15 cellular contexts compared by ENCODE assay signal in genomic region chr4:7519638-7520373, GRCh38.
DNase-seq lines count a peak whose midpoint lies in the region; ATAC-seq and TF ChIP-seq lines count a peak whose summit lies in the region.
"Had no signal": no experiment of that assay in that cellular context is flagged by ENCODE, and none has a peak within 500 bp of the region (broad histone marks: within the 10 kb centered on the region; RNA-seq: fewer than 3 reads in every experiment).

No MANE protein-coding gene starts in this region.

- no peak overlapping the region for H2AK9ac ChIP-seq in IMR-90 (replicated peaks; ENCODE audit: low read depth, low read length, poor library complexity)

- no peak for TF ChIP-seq POLR2A in IMR-90 (IDR thresholded peaks at IDR 0.05; ENCODE audit: low read depth, low read length)

- no peak overlapping the region for H3K14ac ChIP-seq in IMR-90 (replicated peaks; ENCODE audit: low read depth, low read length)

- no peak overlapping the region for H4K91ac ChIP-seq in IMR-90 (ENCODE audit: insufficient read depth, low read depth, low read length)

- H3K9ac ChIP-seq in BLaER1 treated with 17β-estradiol and CSF1 and Interleukin-3, amounts not matched to agents 10 nM and 100 nM = peak overlapping the region in 3 of 11 experiments; percentile 14 to 27 (median 20); a peak in 2 of 22 replicates
- H3K9ac ChIP-seq in IMR-90 (ENCODE audit: low read depth, low read length) = no peak overlapping the region

- no peak overlapping the region for H2BK20ac ChIP-seq in IMR-90 (ENCODE audit: low read depth, low read length)

- H3K4me2 ChIP-seq in BLaER1 treated with 17β-estradiol and CSF1 and Interleukin-3, amounts not matched to agents 10 nM and 100 nM = peak overlapping the region in 9 of 11 experiments; percentile 23 to 80 (median 75); a peak in 18 of 22 replicates
- H3K4me2 ChIP-seq in IMR-90 (ENCODE audit: low read depth, low read length) = no peak overlapping the region
- H3K4me2 ChIP-seq: PC-9 had no signal

- H2AFZ ChIP-seq in IMR-90 (replicated peaks; ENCODE audit: low read length, poor library complexity) = peak overlapping the region; percentile 14
- H2AFZ ChIP-seq: PC-9 had no signal

- H4K5ac ChIP-seq in IMR-90 (ENCODE audit: low read depth, low read length) = no peak overlapping the region

- H2AK5ac ChIP-seq in IMR-90 (ENCODE audit: low read depth, low read length) = no peak overlapping the region

- TF ChIP-seq CTCF in IMR-90 (conservative IDR thresholded peaks at IDR 0.05; ENCODE audit: low read depth, low read length) = no peak
- TF ChIP-seq CTCF in nephron (IDR thresholded peaks at IDR 0.05; ENCODE audit: unreplicated experiment in 3 of 3) = no peak

- no peak overlapping the region for H3K4me3 ChIP-seq in BLaER1 treated with 17β-estradiol and CSF1 and Interleukin-3, amounts not matched to agents 10 nM and 100 nM
- no peak overlapping the region for H3K4me3 ChIP-seq in IMR-90 (ENCODE audit: insufficient read depth, low read depth, low read length)
- H3K4me3 ChIP-seq: PC-9 had no signal

- peaks cover 0 to 15% (median 0%) of the 10 kb centered on the region in 11 experiments; a peak in 5 of 22 replicates for H3K27me3 ChIP-seq in BLaER1 treated with 17β-estradiol and CSF1 and Interleukin-3, amounts not matched to agents 10 nM and 100 nM
- peaks cover 77% of the 10 kb centered on the region for H3K27me3 ChIP-seq in IMR-90 (ENCODE audit: control insufficient read depth, insufficient read depth, low read length)

- H3K9me3 ChIP-seq in BLaER1 treated with 17β-estradiol and CSF1 and Interleukin-3, amounts not matched to agents 10 nM and 100 nM (replicated peaks in 1 of 11) = no peaks in the 10 kb centered on the region
- no peaks in the 10 kb centered on the region for H3K9me3 ChIP-seq in IMR-90 (ENCODE audit: control insufficient read depth, insufficient read depth, low read length)

- H3K27ac ChIP-seq in BLaER1 treated with 17β-estradiol and CSF1 and Interleukin-3, amounts not matched to agents 10 nM and 100 nM = no peak overlapping the region
- H3K27ac ChIP-seq in IMR-90 (ENCODE audit: insufficient read depth, low read length) = no peak overlapping the region
- H3K27ac ChIP-seq: PC-9 had no signal

- DNase-seq in IMR-90 (no peak), 8988T (no peak), SKM-1 treated with dmso at 0.1 percent for 144 hours (lab: John Stamatoyannopoulos, UW; ENCODE audit: unreplicated experiment) (no peak)
- DNase-seq in activated CD8-positive, alpha-beta T cell treated with anti-CD3 and anti-CD28 coated beads, Interleukin-2, amount 10 ng/mL, durations not matched to agents 7 days and 5 days = no peak
- DNase-seq: ACHN, HCEC 1CT, NCI-H187, NCI-H226, NCI-H524 treated with DMSO at 0.1 percent for 48 hours, PC-9, SHP77 had no signal

- no peak overlapping the region for H2BK5ac ChIP-seq in IMR-90 (ENCODE audit: low read depth, low read length, poor library complexity, severe bottlenecking)

- no peak overlapping the region for H3K18ac ChIP-seq in IMR-90 (ENCODE audit: low read depth, low read length)

- POLR2A ChIA-PET in IMR-90 (lab: Charles Lee; ENCODE audit: unreplicated experiment) = no interaction called here
- POLR2A ChIA-PET in activated CD8-positive, alpha-beta T cell treated with anti-CD3 and anti-CD28 coated beads, Interleukin-2, amount 10 ng/mL, durations not matched to agents 7 days and 5 days (lab: Charles Lee) = no interaction called here

- H3K4me1 Mint-ChIP-seq in nephron = peaks cover 75% of the 10 kb centered on the region
- H3K4me1 Mint-ChIP-seq in activated CD8-positive, alpha-beta T cell treated with anti-CD3 and anti-CD28 coated beads, Interleukin-2, amount 10 ng/mL, durations not matched to agents 7 days and 5 days (ENCODE audit: low read depth) = peaks cover 12% of the 10 kb centered on the region

- TF ChIP-seq RAD21 in IMR-90 (IDR thresholded peaks at IDR 0.05; ENCODE audit: low read length) = no peak

- CTCF ChIA-PET in IMR-90 (lab: Yijun Ruan, JAX) = no interaction called here
- CTCF ChIA-PET in activated CD8-positive, alpha-beta T cell treated with anti-CD3 and anti-CD28 coated beads, Interleukin-2, amount 10 ng/mL, durations not matched to agents 7 days and 5 days (lab: Charles Lee) = no interaction called here

- H3K27me3 Mint-ChIP-seq in nephron (ENCODE audit: low read depth) = peaks cover 50% of the 10 kb centered on the region
- peaks cover 37% of the 10 kb centered on the region for H3K27me3 Mint-ChIP-seq in activated CD8-positive, alpha-beta T cell treated with anti-CD3 and anti-CD28 coated beads, Interleukin-2, amount 10 ng/mL, durations not matched to agents 7 days and 5 days (ENCODE audit: low read depth)

- no peak overlapping the region for H3K4ac ChIP-seq in IMR-90 (ENCODE audit: low read depth, low read length)

- in situ Hi-C loops in IMR-90 (cut with MboI; ENCODE audit: low sequenced_read_pairs) = no loop called here

- H4K20me1 ChIP-seq in BLaER1 treated with 17β-estradiol and CSF1 and Interleukin-3, amounts not matched to agents 10 nM and 100 nM = peaks cover 0 to 19% (median 0%) of the 10 kb centered on the region in 11 experiments; a peak in 7 of 22 replicates
- H4K20me1 ChIP-seq in IMR-90 (ENCODE audit: insufficient read depth, low read length) = no peaks in the 10 kb centered on the region

- no peak overlapping the region for H3K56ac ChIP-seq in IMR-90 (ENCODE audit: extremely low read depth, insufficient read depth, low read length)

- 61% methylated on average over 12 of the region's 19 CpGs; no CpG with 5 or more reads in 1 of the 2 experiments for WGBS in IMR-90 (ENCODE audit: extremely low coverage in 2 of 2, insufficient read length in 1 of 2), 2 experiments

- no TSS peak for BruUV-seq in IMR-90 (replicated peaks; lab: Mats Ljungman, UMichigan)

- no peak overlapping the region for H2BK120ac ChIP-seq in IMR-90 (ENCODE audit: low read depth, low read length)

- intact Hi-C loops in IMR-90 (cut with micrococcal nuclease) = no loop called here

- no peaks in the 10 kb centered on the region for H3K9me3 Mint-ChIP-seq in nephron
- H3K9me3 Mint-ChIP-seq in activated CD8-positive, alpha-beta T cell treated with anti-CD3 and anti-CD28 coated beads, Interleukin-2, amount 10 ng/mL, durations not matched to agents 7 days and 5 days (ENCODE audit: insufficient read depth) = no peaks in the 10 kb centered on the region

- dilution Hi-C loops in IMR-90 (cut with HindIII; ENCODE audit: low sequenced_read_pairs, unreplicated experiment) = no loop called here

- H3K9me1 ChIP-seq in IMR-90 (ENCODE audit: insufficient read depth, low read length) = no peaks in the 10 kb centered on the region

- peak overlapping the region; percentile 47 to 83 (median 77) for H3K27ac Mint-ChIP-seq in nephron
- H3K27ac Mint-ChIP-seq in activated CD8-positive, alpha-beta T cell treated with anti-CD3 and anti-CD28 coated beads, Interleukin-2, amount 10 ng/mL, durations not matched to agents 7 days and 5 days = no peak overlapping the region

- no peaks in the 10 kb centered on the region for H3K36me3 Mint-ChIP-seq in nephron (ENCODE audit: low read depth)
- no peaks in the 10 kb centered on the region for H3K36me3 Mint-ChIP-seq in activated CD8-positive, alpha-beta T cell treated with anti-CD3 and anti-CD28 coated beads, Interleukin-2, amount 10 ng/mL, durations not matched to agents 7 days and 5 days (ENCODE audit: low read depth)

- no peaks in the 10 kb centered on the region for H3K79me1 ChIP-seq in IMR-90 (ENCODE audit: low read depth in 1 of 2, low read length in 2 of 2)

- H3K4me3 Mint-ChIP-seq in nephron = peak overlapping the region in 1 of 3 experiments; percentile 45
- no peak overlapping the region for H3K4me3 Mint-ChIP-seq in activated CD8-positive, alpha-beta T cell treated with anti-CD3 and anti-CD28 coated beads, Interleukin-2, amount 10 ng/mL, durations not matched to agents 7 days and 5 days

- no peak overlapping the region for H3K23ac ChIP-seq in IMR-90 (ENCODE audit: low read depth, low read length)

- peaks cover 23 to 83% (median 73%) of the 10 kb centered on the region in 10 experiments for H3K4me1 ChIP-seq in BLaER1 treated with 17β-estradiol and CSF1 and Interleukin-3, amounts not matched to agents 10 nM and 100 nM
- H3K4me1 ChIP-seq in IMR-90 (ENCODE audit: control insufficient read depth, insufficient read depth, low read length) = no peaks in the 10 kb centered on the region

- H3K36me3 ChIP-seq in BLaER1 treated with 17β-estradiol and CSF1 and Interleukin-3, amounts not matched to agents 10 nM and 100 nM = no peaks in the 10 kb centered on the region
- H3K36me3 ChIP-seq in IMR-90 (ENCODE audit: control insufficient read depth, insufficient read depth, low read length) = no peaks in the 10 kb centered on the region

- no peak for ATAC-seq in IMR-90 (ENCODE audit: low read depth)
- peak; percentile 49 for ATAC-seq in SK-N-SH treated with all-trans-retinoic acid at 6 μM for 48 hours
- no peak for ATAC-seq in GM21360 (IDR thresholded peaks at IDR 0.05; ENCODE audit: unreplicated experiment)
- no peak for ATAC-seq in activated CD8-positive, alpha-beta T cell treated with anti-CD3 and anti-CD28 coated beads, Interleukin-2, amount 10 ng/mL, durations not matched to agents 7 days and 5 days

- H4K8ac ChIP-seq in IMR-90 (ENCODE audit: low read depth in 2 of 2, low read length in 2 of 2) = no peak overlapping the region

- no peak overlapping the region for H2BK15ac ChIP-seq in IMR-90 (ENCODE audit: low read depth, low read length)

TF ChIP-seq in IMR-90, 13 proteins besides CTCF, POLR2A, EP300 and RAD21 (continues in another document):
- no peak for TF ChIP-seq ELK1 (IDR thresholded peaks at IDR 0.05; ENCODE audit: borderline replicate concordance, low read depth, low read length)

TF ChIP-seq in SK-N-SH treated with all-trans-retinoic acid at 6 μM for 48 hours, 23 proteins besides CTCF, POLR2A, EP300 and RAD21 (continues in another document):
- no peak for TF ChIP-seq BACH2 (CRISPR knock-in tag; IDR thresholded peaks at IDR 0.05; ENCODE audit: borderline replicate concordance)
- TF ChIP-seq CREB5 (CRISPR knock-in tag; IDR thresholded peaks at IDR 0.05; ENCODE audit: low read depth) = no peak
- TF ChIP-seq RARB (CRISPR knock-in tag; IDR thresholded peaks at IDR 0.05) = no peak
- TF ChIP-seq ZNF8 (CRISPR knock-in tag; IDR thresholded peaks at IDR 0.05) = no peak
- TF ChIP-seq ISL1 (CRISPR knock-in tag; IDR thresholded peaks at IDR 0.05) = no peak
- no peak for TF ChIP-seq ZFP3 (CRISPR knock-in tag; IDR thresholded peaks at IDR 0.05)
- no peak for TF ChIP-seq ZNF70 (CRISPR knock-in tag; IDR thresholded peaks at IDR 0.05)
- TF ChIP-seq ARNTL (CRISPR knock-in tag; IDR thresholded peaks at IDR 0.05; ENCODE audit: borderline replicate concordance, low read depth) = no peak
